In genomic region chr2:48227617-48228344, GRCh38 we compare ENCODE assay signal across 1 cellular context.
TF ChIP-seq lines count a peak whose summit lies in the region.

No MANE protein-coding gene starts in this region.

TF ChIP-seq in GM23338, 12 proteins besides CTCF, POLR2A, EP300 and RAD21 (continued from another document):
- TF ChIP-seq, protein P1, sequence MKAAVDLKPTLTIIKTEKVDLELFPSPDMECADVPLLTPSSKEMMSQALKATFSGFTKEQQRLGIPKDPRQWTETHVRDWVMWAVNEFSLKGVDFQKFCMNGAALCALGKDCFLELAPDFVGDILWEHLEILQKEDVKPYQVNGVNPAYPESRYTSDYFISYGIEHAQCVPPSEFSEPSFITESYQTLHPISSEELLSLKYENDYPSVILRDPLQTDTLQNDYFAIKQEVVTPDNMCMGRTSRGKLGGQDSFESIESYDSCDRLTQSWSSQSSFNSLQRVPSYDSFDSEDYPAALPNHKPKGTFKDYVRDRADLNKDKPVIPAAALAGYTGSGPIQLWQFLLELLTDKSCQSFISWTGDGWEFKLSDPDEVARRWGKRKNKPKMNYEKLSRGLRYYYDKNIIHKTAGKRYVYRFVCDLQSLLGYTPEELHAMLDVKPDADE (IDR thresholded peaks at IDR 0.05), result no peak
